16 cellular contexts compared by ENCODE assay signal in the genomic region with DNA sequence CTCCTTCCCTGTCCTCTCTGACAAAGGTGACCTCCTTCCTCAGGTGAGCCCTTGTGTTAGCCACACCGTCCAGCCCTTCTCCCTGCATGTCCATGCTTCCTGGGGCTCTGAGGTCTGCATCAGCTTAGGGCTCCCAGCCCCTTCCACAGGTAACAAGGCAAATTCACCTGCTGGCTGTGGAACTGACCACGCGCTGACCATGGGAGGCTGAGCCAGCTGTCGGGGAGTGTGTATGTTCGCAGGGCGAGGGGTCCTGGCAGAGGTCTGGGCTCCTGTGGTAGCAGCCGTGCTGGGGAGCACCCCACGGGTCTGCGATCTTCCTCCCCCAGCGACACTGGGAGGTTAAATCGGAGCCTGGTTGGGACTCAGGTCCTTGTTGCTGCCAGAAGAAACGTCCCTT.
A peak's percentile ranks its signal among the peaks of the same experiment; 100 is the strongest.
DNase-seq lines count a peak whose midpoint lies in the region; ATAC-seq and TF ChIP-seq lines count a peak whose summit lies in the region.
"Had no signal": no experiment of that assay in that cellular context is flagged by ENCODE, and none has a peak within 500 bp of the region (broad histone marks: within the 10 kb centered on the region; RNA-seq: fewer than 3 reads in every experiment).

No MANE protein-coding gene starts in this region.

- H3K4me2 ChIP-seq in BLaER1: peak overlapping the region; percentile 89
- peak overlapping the region in 8 of 11 experiments; percentile 24 to 93 (median 72); a peak in 16 of 22 replicates for H3K4me2 ChIP-seq in BLaER1 treated with 17β-estradiol and CSF1 and Interleukin-3, amounts not matched to agents 10 nM and 100 nM
- H3K4me2 ChIP-seq: GM23338 had no signal

- H3K27me3 Mint-ChIP-seq in chondrocyte (ENCODE audit: low read depth): peaks cover 16% of the 10 kb centered on the region
- H3K27me3 Mint-ChIP-seq in endodermal cell (ENCODE audit: insufficient read depth): peaks cover 25% of the 10 kb centered on the region

- H3K9ac ChIP-seq in BLaER1 (peak overlapping the region; percentile 37; the same call in 1 of the 2 replicates), endodermal cell (ENCODE audit: extremely low read depth, low read length, poor library complexity, severe bottlenecking) (no peak overlapping the region)
- H3K9ac ChIP-seq in BLaER1 treated with 17β-estradiol and CSF1 and Interleukin-3, amounts not matched to agents 10 nM and 100 nM: peak overlapping the region in 4 of 11 experiments; percentile 2 to 49 (median 27); a peak in 4 of 22 replicates

- no peaks in the 10 kb centered on the region for H3K9me3 ChIP-seq in BLaER1
- H3K9me3 ChIP-seq in BLaER1 treated with 17β-estradiol and CSF1 and Interleukin-3, amounts not matched to agents 10 nM and 100 nM (replicated peaks in 1 of 11): peaks cover 0 to 16% (median 6%) of the 10 kb centered on the region in 11 experiments; a peak in 13 of 22 replicates
- H3K9me3 ChIP-seq in endodermal cell (ENCODE audit: control insufficient read depth, low read length): no peaks in the 10 kb centered on the region
- no peaks in the 10 kb centered on the region for H3K9me3 ChIP-seq in MG63

- H3K4me1 ChIP-seq in BLaER1: peaks cover 100% of the 10 kb centered on the region
- H3K4me1 ChIP-seq in BLaER1 treated with 17β-estradiol and CSF1 and Interleukin-3, amounts not matched to agents 10 nM and 100 nM: peaks cover 9 to 100% (median 88%) of the 10 kb centered on the region in 10 experiments; a peak in 19 of 20 replicates
- H3K4me1 ChIP-seq in endodermal cell (ENCODE audit: control insufficient read depth, insufficient read depth, low read length): no peaks in the 10 kb centered on the region

- H3K9me3 Mint-ChIP-seq in chondrocyte (ENCODE audit: low read depth): no peaks in the 10 kb centered on the region
- H3K9me3 Mint-ChIP-seq in endodermal cell: no peaks in the 10 kb centered on the region
- H3K9me3 Mint-ChIP-seq: CD4-positive, alpha-beta T cell; GM23338 had no signal

- H3K4me1 Mint-ChIP-seq in chondrocyte (ENCODE audit: low read depth): no peaks in the 10 kb centered on the region
- H3K4me1 Mint-ChIP-seq in endodermal cell: no peaks in the 10 kb centered on the region
- H3K4me1 Mint-ChIP-seq: CD14-positive monocyte; CD8-positive, alpha-beta memory T cell; GM23338; H9 had no signal

- ATAC-seq in HG03432 (IDR thresholded peaks at IDR 0.05; ENCODE audit: unreplicated experiment): no peak
- ATAC-seq: GM23338, HCT116 had no signal

- H3K27me3 ChIP-seq in BLaER1: no peaks in the 10 kb centered on the region
- H3K27me3 ChIP-seq in BLaER1 treated with 17β-estradiol and CSF1 and Interleukin-3, amounts not matched to agents 10 nM and 100 nM: peaks cover 0 to 56% (median 0%) of the 10 kb centered on the region in 11 experiments; a peak in 4 of 22 replicates
- H3K27me3 ChIP-seq in endodermal cell (ENCODE audit: control insufficient read depth, insufficient read depth, low read length, poor library complexity, severe bottlenecking): no peaks in the 10 kb centered on the region
- no peaks in the 10 kb centered on the region for H3K27me3 ChIP-seq in MG63

- H3K4me3 Mint-ChIP-seq in chondrocyte (ENCODE audit: unreplicated experiment) (no peak overlapping the region), endodermal cell (no peak overlapping the region)
- H3K4me3 Mint-ChIP-seq: CD4-positive, alpha-beta T cell; CD8-positive, alpha-beta memory T cell; GM23338; H9 had no signal

- DNase-seq in chondrocyte (ENCODE audit: low spot score) (peak; percentile 85), endodermal cell (no peak), MG63 (no peak)
- DNase-seq: CD4-positive, alpha-beta T cell; CD8-positive, alpha-beta memory T cell; DMS 273 treated with DMSO at 0.1 percent for 48 hours; DMS53; DMS79 treated with DMSO at 0.1 percent for 48 hours; GF-D8; H9 had no signal

- no peak overlapping the region for H3K4me3 ChIP-seq in BLaER1
- H3K4me3 ChIP-seq in BLaER1 treated with 17β-estradiol and CSF1 and Interleukin-3, amounts not matched to agents 10 nM and 100 nM: no peak overlapping the region
- H3K4me3 ChIP-seq in endodermal cell (ENCODE audit: low read length): no peak overlapping the region
- no peak overlapping the region for H3K4me3 ChIP-seq in MG63
- H3K4me3 ChIP-seq: GM23338 had no signal

- H3K36me3 Mint-ChIP-seq in chondrocyte (ENCODE audit: low read depth) (no peaks in the 10 kb centered on the region), endodermal cell (ENCODE audit: low read depth) (no peaks in the 10 kb centered on the region)
- H3K36me3 Mint-ChIP-seq: CD8-positive, alpha-beta memory T cell had no signal

- WGBS in endodermal cell (ENCODE audit: insufficient coverage in 1 of 2, insufficient read length in 1 of 2), 2 experiments: 84 to 87% methylated on average over 12 of the region's 12 CpGs

- H3K27ac ChIP-seq in BLaER1 (0 out of 2 replicates have a peak overlapping the region, but pooled peaks have one; percentile 15), endodermal cell (ENCODE audit: low read depth, low read length) (no peak overlapping the region)
- H3K27ac ChIP-seq in BLaER1 treated with 17β-estradiol and CSF1 and Interleukin-3, amounts not matched to agents 10 nM and 100 nM: peak overlapping the region in 5 of 11 experiments; percentile 13 to 59 (median 27); a peak in 5 of 22 replicates

- H3K36me3 ChIP-seq in BLaER1 (peaks cover 100% of the 10 kb centered on the region), endodermal cell (ENCODE audit: control insufficient read depth, insufficient read depth, low read length) (no peaks in the 10 kb centered on the region), MG63 (no peaks in the 10 kb centered on the region)
- H3K36me3 ChIP-seq in BLaER1 treated with 17β-estradiol and CSF1 and Interleukin-3, amounts not matched to agents 10 nM and 100 nM: peaks cover 0 to 97% (median 45%) of the 10 kb centered on the region in 11 experiments; a peak in 17 of 22 replicates

- TF ChIP-seq CTCF in chondrocyte (IDR thresholded peaks at IDR 0.05): no peak
- no peak for TF ChIP-seq CTCF in endodermal cell (conservative IDR thresholded peaks at IDR 0.05)

- peaks cover 100% of the 10 kb centered on the region for H4K20me1 ChIP-seq in BLaER1
- H4K20me1 ChIP-seq in BLaER1 treated with 17β-estradiol and CSF1 and Interleukin-3, amounts not matched to agents 10 nM and 100 nM: peaks cover 0 to 100% (median 27%) of the 10 kb centered on the region in 11 experiments; a peak in 14 of 22 replicates

- H3K27ac Mint-ChIP-seq in chondrocyte (ENCODE audit: unreplicated experiment): no peak overlapping the region
- no peak overlapping the region for H3K27ac Mint-ChIP-seq in endodermal cell
- H3K27ac Mint-ChIP-seq: CD14-positive monocyte; CD4-positive, alpha-beta T cell; CD8-positive, alpha-beta memory T cell; GM23338; H9 had no signal
